ENCODE assay signal across 8 cellular contexts in the genomic region with DNA sequence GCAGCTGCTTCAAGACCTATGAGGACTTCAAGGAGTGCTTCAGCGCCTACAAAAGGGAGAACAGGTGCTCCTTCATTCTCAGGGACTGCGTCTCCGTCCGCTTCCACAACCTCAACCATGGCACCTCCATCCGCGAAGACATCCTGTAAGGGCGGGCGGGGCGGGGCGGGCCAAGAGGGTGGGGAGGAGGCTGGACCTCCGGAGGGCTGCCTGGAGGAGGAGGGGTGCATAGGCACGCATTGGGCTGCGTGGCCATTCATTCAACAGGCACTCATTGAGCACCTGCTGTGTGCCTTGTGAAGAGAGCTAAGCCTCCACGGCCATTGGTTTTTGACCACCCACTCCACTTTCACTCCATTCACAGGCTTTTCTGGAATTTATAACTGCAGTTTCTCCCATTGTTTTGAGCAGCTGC. TPM values are rescaled to one million over a fixed set of nuclear protein-coding genes. Genes with fewer than 3 reads are reported as not detected.
DNase-seq lines count a peak whose midpoint lies in the region; ATAC-seq, FAIRE-seq and TF ChIP-seq lines count a peak whose summit lies in the region.

No MANE protein-coding gene starts in this region.

- POLR2A ChIA-PET in HepG2 (lab: Yijun Ruan, JAX): interaction anchor here (0.5 to 7.6 kb wide), 13 partner anchors 12 to 85 kb away, joined by 3 to 85 read pairs (median 5); a partner anchor contains a TSS

- CTCF ChIA-PET in HepG2 (lab: Yijun Ruan, JAX; ENCODE audit: low intra/inter-chr PET ratio, low total read pairs): no interaction called here

- TF ChIP-seq EP300 in HepG2 (IDR thresholded peaks at IDR 0.05; ENCODE audit: low read depth in 2 of 2, low read length in 2 of 2) (no peak), HepG2 (CRISPR knock-in tag; IDR thresholded peaks at IDR 0.05; ENCODE audit: borderline replicate concordance) (no peak)

- peak overlapping the region; percentile 47; the same call in 1 of the 2 replicates for H3K27ac ChIP-seq in MM.1S (ENCODE audit: low read length)
- H3K27ac ChIP-seq in HepG2 (ENCODE audit: extremely low read length, insufficient read depth, low read length): peak overlapping the region; percentile 43
- peak overlapping the region; percentile 67 to 81 for H3K27ac ChIP-seq in thoracic aorta

- peak overlapping the region; percentile 62; the same call in 1 of the 2 replicates for H3K9ac ChIP-seq in MM.1S (ENCODE audit: low read length)
- H3K9ac ChIP-seq in HepG2 (ENCODE audit: insufficient read depth, low read depth, low read length): peak overlapping the region; percentile 80

- peaks cover 6% of the 10 kb centered on the region for H3K4me1 ChIP-seq in MM.1S (ENCODE audit: low read length)
- H3K4me1 ChIP-seq in HepG2 (ENCODE audit: insufficient read depth, low read length): peaks cover 59% of the 10 kb centered on the region
- peaks cover 28 to 40% of the 10 kb centered on the region in 2 donors for H3K4me1 ChIP-seq in thoracic aorta (ENCODE audit: control insufficient read depth in 1 of 2, low read depth in 2 of 2)

- DNase-seq in NCI-H1092 treated with DMSO at 0.1 percent for 48 hours (lab: John Stamatoyannopoulos, UW) (peak; percentile 58), NCI-H1092 (lab: John Stamatoyannopoulos, UW) (no peak), MM.1S (peak; percentile 43), astrocyte of the spinal cord (ENCODE audit: low read depth, low spot score) (no peak), HepG2 (ENCODE audit: low spot score) (no peak), thoracic aorta (ENCODE audit: low spot score) (no peak), DMS153 treated with DMSO at 0.1 percent for 48 hours (lab: John Stamatoyannopoulos, UW; ENCODE audit: unreplicated experiment) (no peak)

- no peak for FAIRE-seq in HepG2 (lab: Jason Lieb, UNC)

- H3K4me2 ChIP-seq in MM.1S (ENCODE audit: low read depth, low read length) (peak overlapping the region; percentile 89), HepG2 (ENCODE audit: low read depth, low read length) (peak overlapping the region; percentile 87)

- in situ Hi-C loops in astrocyte of the spinal cord (cut with HindIII; ENCODE audit: low sequenced_read_pairs) (no loop called here), HepG2 (cut with HindIII; ENCODE audit: extremely low pct_ligation_motif_present, low pct_unique_long_range_greater_than_20kb) (no loop called here)

- 49% methylated on average over 14 of the region's 14 CpGs for WGBS in HepG2 (ENCODE audit: low lambda C conversion rate)

- H3K4me3 ChIP-seq in MM.1S (ENCODE audit: low read length) (peak overlapping the region; percentile 92), astrocyte of the spinal cord (ENCODE audit: low read depth, low read length) (peak overlapping the region; percentile 79), HepG2 (replicated peaks in 1 of 3; ENCODE audit: insufficient read depth in 1 of 3, low read depth in 2 of 3, low read length in 3 of 3) (peak overlapping the region; percentile 78 to 91 (median 83)), thoracic aorta (peak overlapping the region; percentile 97)

- H3K79me2 ChIP-seq in MM.1S (ENCODE audit: low read length) (peaks cover 36% of the 10 kb centered on the region), HepG2 (ENCODE audit: insufficient read depth, low read length) (peaks cover 4% of the 10 kb centered on the region)

- intact Hi-C loops in HepG2 (cut with micrococcal nuclease; ENCODE audit: unreplicated experiment): loop anchor here (2.0 kb wide), 2 partner anchors 33 to 77 kb away; a partner anchor contains a TSS

- no TSS peak for BruUV-seq in HepG2 (replicated peaks; lab: Mats Ljungman, UMichigan)

- H3K9me3 ChIP-seq in MM.1S (replicated peaks; ENCODE audit: insufficient read depth, low read length) (no peaks in the 10 kb centered on the region), HepG2 (ENCODE audit: low read length) (no peaks in the 10 kb centered on the region), thoracic aorta (no peaks in the 10 kb centered on the region)

- no peaks in the 10 kb centered on the region for H4K20me1 ChIP-seq in MM.1S (ENCODE audit: insufficient read depth, low read length)
- H4K20me1 ChIP-seq in HepG2 (ENCODE audit: insufficient read depth, low read length): no peaks in the 10 kb centered on the region

- H3K27me3 ChIP-seq in MM.1S (replicated peaks; ENCODE audit: insufficient read depth, low read length): no peaks in the 10 kb centered on the region
- no peaks in the 10 kb centered on the region; a peak in 1 of 5 replicates for H3K27me3 ChIP-seq in HepG2 (ENCODE audit: control insufficient read depth in 1 of 2, insufficient read depth in 2 of 2, low read length in 2 of 2)
- H3K27me3 ChIP-seq in thoracic aorta (replicated peaks; ENCODE audit: insufficient read depth): no peaks in the 10 kb centered on the region

- ATAC-seq in GM21576 (IDR thresholded peaks at IDR 0.05; ENCODE audit: unreplicated experiment): peak; percentile 10
- ATAC-seq in HepG2: no peak
- no peak for ATAC-seq in thoracic aorta (ENCODE audit: insufficient number of reproducible peaks, low FRiP score, low read depth)

- H2AFZ ChIP-seq in MM.1S (ENCODE audit: low read length) (peak overlapping the region; percentile 96), HepG2 (ENCODE audit: low read length) (no peak overlapping the region)

- H3F3A ChIP-seq in MM.1S (ENCODE audit: insufficient read depth, low read length): no peaks in the 10 kb centered on the region

- no peaks in the 10 kb centered on the region for H3K9me2 ChIP-seq in MM.1S (replicated peaks; ENCODE audit: insufficient read depth, low read length)

- no peak for TF ChIP-seq POLR2A in HepG2 (IDR thresholded peaks at IDR 0.05; ENCODE audit: insufficient read depth in 1 of 2, low read depth in 2 of 2, low read length in 2 of 2)

- no peak for TF ChIP-seq CTCF in MM.1S (IDR thresholded peaks at IDR 0.05; ENCODE audit: low read length)
- no peak for TF ChIP-seq CTCF in astrocyte of the spinal cord (IDR thresholded peaks at IDR 0.05; ENCODE audit: low read depth, low read length)
- TF ChIP-seq CTCF in HepG2 (CRISPR knock-in tag; IDR thresholded peaks at IDR 0.05): no peak
- no peak for TF ChIP-seq CTCF in thoracic aorta (IDR thresholded peaks at IDR 0.05)

- TF ChIP-seq RAD21 in HepG2 (CRISPR knock-in tag; IDR thresholded peaks at IDR 0.05): no peak

- H3K36me3 ChIP-seq in MM.1S (replicated peaks; ENCODE audit: insufficient read depth, low read length) (no peaks in the 10 kb centered on the region), HepG2 (replicated peaks in 1 of 2; ENCODE audit: control insufficient read depth in 1 of 2, insufficient read depth in 2 of 2, low read length in 2 of 2) (no peaks in the 10 kb centered on the region), thoracic aorta (peaks cover 5% of the 10 kb centered on the region)

RNA-seq across cellular contexts. Expression of a gene that starts 0.4 kb away (rescaled TPM):
- total RNA-seq in HepG2 (2016; rRNA removed; fragmentation: Illumina TruSeq; extraction: Trizol): 5.8 and 7.3 TPM in 2 replicates
- total RNA-seq in HepG2 (2016; cell fraction: cytosol; rRNA removed; fragmentation: Illumina TruSeq; extraction: Trizol; ENCODE audit: low read depth): 0.81 and 1.2 TPM in 2 replicates
- 5.4 and 6.5 TPM in 2 replicates for total RNA-seq in HepG2 (2016; cell fraction: insoluble cytoplasmic fraction; rRNA removed; fragmentation: Illumina TruSeq; extraction: Trizol)
- 2.4 and 2.6 TPM in 2 replicates for total RNA-seq in HepG2 (2016; cell fraction: membrane; rRNA removed; fragmentation: Illumina TruSeq; extraction: Trizol)
- total RNA-seq in HepG2 (2016; cell fraction: nucleus; rRNA removed; fragmentation: Illumina TruSeq; extraction: Trizol): 3.2 and 3.8 TPM in 2 replicates
- 5.2 and 7.1 TPM in 2 replicates for polyA plus RNA-seq in HepG2 (2011; rRNA removed)
- polyA plus RNA-seq in HepG2 (2011; cell fraction: cytosol; rRNA removed): 5.2 and 6.1 TPM in 2 replicates
- polyA plus RNA-seq in HepG2 (2011; cell fraction: nucleus; rRNA removed): 3.7 and 5.1 TPM in 2 replicates
- polyA plus RNA-seq in HepG2 (2012): 3.8 and 4.3 TPM in 2 replicates
- 0.27 and 0.34 TPM in 2 replicates for polyA plus RNA-seq in HepG2 (2016; cell fraction: cytosol; fragmentation: Illumina TruSeq; extraction: Trizol; ENCODE audit: low read depth)
- 3.5 and 4.2 TPM in 2 replicates for polyA plus RNA-seq in HepG2 (2016; cell fraction: insoluble cytoplasmic fraction; fragmentation: Illumina TruSeq; extraction: Trizol; ENCODE audit: low read depth)
- 0.60 and 1.0 TPM in 2 replicates for polyA plus RNA-seq in HepG2 (2016; cell fraction: membrane; fragmentation: Illumina TruSeq; extraction: Trizol; ENCODE audit: low read depth)
- 4.9 and 5.3 TPM in 2 replicates for polyA plus RNA-seq in HepG2 (2016; cell fraction: nucleus; fragmentation: Illumina TruSeq; extraction: Trizol; ENCODE audit: insufficient read depth, low read depth)
- polyA minus RNA-seq in HepG2 (2011; rRNA and poly(A)+ RNA removed; ENCODE audit: low replicate concordance): 18.3 and 18.9 TPM in 2 replicates
- polyA minus RNA-seq in HepG2 (2011; cell fraction: cytosol; rRNA and poly(A)+ RNA removed): 6.0 and 8.8 TPM in 2 replicates
- 3.6 and 5.2 TPM in 2 replicates for polyA minus RNA-seq in HepG2 (2011; cell fraction: nucleus; rRNA and poly(A)+ RNA removed)
- 1 to 10 TPM; 3.0 to 6.1 TPM for total RNA-seq in thoracic aorta

RNA-seq across cellular contexts. Expression of a gene that starts 0.7 kb away (rescaled TPM):
- total RNA-seq in HepG2 (2016; rRNA removed; fragmentation: Illumina TruSeq; extraction: Trizol) (31.4 and 39.1 TPM in 2 replicates), thoracic aorta (10 to 100 TPM; 20.5 to 45.2 TPM)
- 13.6 and 16.0 TPM in 2 replicates for total RNA-seq in HepG2 (2016; cell fraction: cytosol; rRNA removed; fragmentation: Illumina TruSeq; extraction: Trizol; ENCODE audit: low read depth)
- total RNA-seq in HepG2 (2016; cell fraction: insoluble cytoplasmic fraction; rRNA removed; fragmentation: Illumina TruSeq; extraction: Trizol): 30.3 and 38.0 TPM in 2 replicates
- 19.0 and 20.4 TPM in 2 replicates for total RNA-seq in HepG2 (2016; cell fraction: membrane; rRNA removed; fragmentation: Illumina TruSeq; extraction: Trizol)
- 17.7 and 20.1 TPM in 2 replicates for total RNA-seq in HepG2 (2016; cell fraction: nucleus; rRNA removed; fragmentation: Illumina TruSeq; extraction: Trizol)
- polyA plus RNA-seq in HepG2 (2011; rRNA removed): 45.5 and 54.4 TPM in 2 replicates
- 50.4 and 73.4 TPM in 2 replicates for polyA plus RNA-seq in HepG2 (2011; cell fraction: cytosol; rRNA removed)
- 70.1 and 71.8 TPM in 2 replicates for polyA plus RNA-seq in HepG2 (2011; cell fraction: nucleus; rRNA removed)
- 16.3 and 20.3 TPM in 2 replicates for polyA plus RNA-seq in HepG2 (2012)
- polyA plus RNA-seq in HepG2 (2016; cell fraction: cytosol; fragmentation: Illumina TruSeq; extraction: Trizol; ENCODE audit: low read depth): 11.4 and 13.6 TPM in 2 replicates
- 33.1 and 35.2 TPM in 2 replicates for polyA plus RNA-seq in HepG2 (2016; cell fraction: insoluble cytoplasmic fraction; fragmentation: Illumina TruSeq; extraction: Trizol; ENCODE audit: low read depth)
- 13.3 and 16.5 TPM in 2 replicates for polyA plus RNA-seq in HepG2 (2016; cell fraction: membrane; fragmentation: Illumina TruSeq; extraction: Trizol; ENCODE audit: low read depth)
- polyA plus RNA-seq in HepG2 (2016; cell fraction: nucleus; fragmentation: Illumina TruSeq; extraction: Trizol; ENCODE audit: insufficient read depth, low read depth): 27.1 and 29.1 TPM in 2 replicates
- polyA minus RNA-seq in HepG2 (2011; rRNA and poly(A)+ RNA removed; ENCODE audit: low replicate concordance): 60.4 and 71.0 TPM in 2 replicates
- 13.3 and 13.7 TPM in 2 replicates for polyA minus RNA-seq in HepG2 (2011; cell fraction: cytosol; rRNA and poly(A)+ RNA removed)
- 30.1 and 36.4 TPM in 2 replicates for polyA minus RNA-seq in HepG2 (2011; cell fraction: nucleus; rRNA and poly(A)+ RNA removed)

RNA-seq across cellular contexts. Expression of a gene that starts 23.2 kb away (rescaled TPM):
- total RNA-seq in HepG2 (2016; rRNA removed; fragmentation: Illumina TruSeq; extraction: Trizol) (11.7 and 16.5 TPM in 2 replicates), thoracic aorta (1 to 10 TPM; 6.4 to 7.4 TPM)
- 3.2 and 3.6 TPM in 2 replicates for total RNA-seq in HepG2 (2016; cell fraction: cytosol; rRNA removed; fragmentation: Illumina TruSeq; extraction: Trizol; ENCODE audit: low read depth)
- 12.7 and 15.4 TPM in 2 replicates for total RNA-seq in HepG2 (2016; cell fraction: insoluble cytoplasmic fraction; rRNA removed; fragmentation: Illumina TruSeq; extraction: Trizol)
- 11.0 and 11.3 TPM in 2 replicates for total RNA-seq in HepG2 (2016; cell fraction: membrane; rRNA removed; fragmentation: Illumina TruSeq; extraction: Trizol)
- total RNA-seq in HepG2 (2016; cell fraction: nucleus; rRNA removed; fragmentation: Illumina TruSeq; extraction: Trizol): 5.7 and 7.6 TPM in 2 replicates
- polyA plus RNA-seq in HepG2 (2011; rRNA removed): 9.0 and 9.5 TPM in 2 replicates
- polyA plus RNA-seq in HepG2 (2011; cell fraction: cytosol; rRNA removed): 7.0 and 7.5 TPM in 2 replicates
- 12.5 and 14.3 TPM in 2 replicates for polyA plus RNA-seq in HepG2 (2011; cell fraction: nucleus; rRNA removed)
- polyA plus RNA-seq in HepG2 (2012): 10.5 and 11.2 TPM in 2 replicates
- 2.1 TPM in 2 replicates for polyA plus RNA-seq in HepG2 (2016; cell fraction: cytosol; fragmentation: Illumina TruSeq; extraction: Trizol; ENCODE audit: low read depth)
- 13.3 and 15.8 TPM in 2 replicates for polyA plus RNA-seq in HepG2 (2016; cell fraction: insoluble cytoplasmic fraction; fragmentation: Illumina TruSeq; extraction: Trizol; ENCODE audit: low read depth)
- 5.7 and 6.2 TPM in 2 replicates for polyA plus RNA-seq in HepG2 (2016; cell fraction: membrane; fragmentation: Illumina TruSeq; extraction: Trizol; ENCODE audit: low read depth)
- 12.4 and 13.9 TPM in 2 replicates for polyA plus RNA-seq in HepG2 (2016; cell fraction: nucleus; fragmentation: Illumina TruSeq; extraction: Trizol; ENCODE audit: insufficient read depth, low read depth)
- 41.6 and 51.8 TPM in 2 replicates for polyA minus RNA-seq in HepG2 (2011; rRNA and poly(A)+ RNA removed; ENCODE audit: low replicate concordance)
- polyA minus RNA-seq in HepG2 (2011; cell fraction: cytosol; rRNA and poly(A)+ RNA removed): 12.9 and 15.0 TPM in 2 replicates
- 10.4 and 12.7 TPM in 2 replicates for polyA minus RNA-seq in HepG2 (2011; cell fraction: nucleus; rRNA and poly(A)+ RNA removed)

RNA-seq across cellular contexts. Expression of a gene that starts 24.2 kb away (rescaled TPM):
- 9.3 and 12.8 TPM in 2 replicates for total RNA-seq in HepG2 (2016; rRNA removed; fragmentation: Illumina TruSeq; extraction: Trizol)
- total RNA-seq in HepG2 (2016; cell fraction: cytosol; rRNA removed; fragmentation: Illumina TruSeq; extraction: Trizol; ENCODE audit: low read depth): 3.2 and 4.1 TPM in 2 replicates
- 8.3 and 13.1 TPM in 2 replicates for total RNA-seq in HepG2 (2016; cell fraction: insoluble cytoplasmic fraction; rRNA removed; fragmentation: Illumina TruSeq; extraction: Trizol)
- total RNA-seq in HepG2 (2016; cell fraction: membrane; rRNA removed; fragmentation: Illumina TruSeq; extraction: Trizol): 8.2 and 11.5 TPM in 2 replicates
- 8.8 and 9.6 TPM in 2 replicates for total RNA-seq in HepG2 (2016; cell fraction: nucleus; rRNA removed; fragmentation: Illumina TruSeq; extraction: Trizol)
- polyA plus RNA-seq in HepG2 (2011; rRNA removed): 7.7 and 9.3 TPM in 2 replicates
- polyA plus RNA-seq in HepG2 (2011; cell fraction: cytosol; rRNA removed): 5.3 and 8.0 TPM in 2 replicates
- polyA plus RNA-seq in HepG2 (2011; cell fraction: nucleus; rRNA removed): 19.8 and 23.5 TPM in 2 replicates
- 2.8 and 3.5 TPM in 2 replicates for polyA plus RNA-seq in HepG2 (2012)
- polyA plus RNA-seq in HepG2 (2016; cell fraction: cytosol; fragmentation: Illumina TruSeq; extraction: Trizol; ENCODE audit: low read depth): 3.6 and 3.9 TPM in 2 replicates
- polyA plus RNA-seq in HepG2 (2016; cell fraction: insoluble cytoplasmic fraction; fragmentation: Illumina TruSeq; extraction: Trizol; ENCODE audit: low read depth): 9.9 and 11.5 TPM in 2 replicates
- 7.4 and 8.6 TPM in 2 replicates for polyA plus RNA-seq in HepG2 (2016; cell fraction: membrane; fragmentation: Illumina TruSeq; extraction: Trizol; ENCODE audit: low read depth)
- 12.4 and 16.9 TPM in 2 replicates for polyA plus RNA-seq in HepG2 (2016; cell fraction: nucleus; fragmentation: Illumina TruSeq; extraction: Trizol; ENCODE audit: insufficient read depth, low read depth)
- polyA minus RNA-seq in HepG2 (2011; rRNA and poly(A)+ RNA removed; ENCODE audit: low replicate concordance): 4.7 and 14.9 TPM in 2 replicates
- polyA minus RNA-seq in HepG2 (2011; cell fraction: cytosol; rRNA and poly(A)+ RNA removed): 5.2 and 5.3 TPM in 2 replicates
- polyA minus RNA-seq in HepG2 (2011; cell fraction: nucleus; rRNA and poly(A)+ RNA removed): 13.4 and 17.7 TPM in 2 replicates
- 100 to 1,000 TPM in 1 of 2 donors, 10 to 100 TPM in 1; 78.2 to 133 TPM for total RNA-seq in thoracic aorta

RNA-seq across cellular contexts. Expression of a gene that starts 29.6 kb away (rescaled TPM):
- 3.3 and 7.6 TPM in 2 replicates for total RNA-seq in HepG2 (2016; rRNA removed; fragmentation: Illumina TruSeq; extraction: Trizol)
- 0.35 and 0.40 TPM in 2 replicates for total RNA-seq in HepG2 (2016; cell fraction: cytosol; rRNA removed; fragmentation: Illumina TruSeq; extraction: Trizol; ENCODE audit: low read depth)
- 2.3 and 8.1 TPM in 2 replicates for total RNA-seq in HepG2 (2016; cell fraction: insoluble cytoplasmic fraction; rRNA removed; fragmentation: Illumina TruSeq; extraction: Trizol)
- 2.3 TPM in 2 replicates for total RNA-seq in HepG2 (2016; cell fraction: membrane; rRNA removed; fragmentation: Illumina TruSeq; extraction: Trizol)
- 13.0 and 19.1 TPM in 2 replicates for total RNA-seq in HepG2 (2016; cell fraction: nucleus; rRNA removed; fragmentation: Illumina TruSeq; extraction: Trizol)
- 4.8 and 8.9 TPM in 2 replicates for polyA plus RNA-seq in HepG2 (2011; rRNA removed)
- 1.8 and 3.7 TPM in 2 replicates for polyA plus RNA-seq in HepG2 (2011; cell fraction: cytosol; rRNA removed)
- 44.5 and 49.8 TPM in 2 replicates for polyA plus RNA-seq in HepG2 (2011; cell fraction: nucleus; rRNA removed)
- polyA plus RNA-seq in HepG2 (2012): 2.1 and 3.2 TPM in 2 replicates
- polyA plus RNA-seq in HepG2 (2016; cell fraction: cytosol; fragmentation: Illumina TruSeq; extraction: Trizol; ENCODE audit: low read depth): 0.34 and 0.51 TPM in 2 replicates
- 1.0 and 1.7 TPM in 2 replicates for polyA plus RNA-seq in HepG2 (2016; cell fraction: insoluble cytoplasmic fraction; fragmentation: Illumina TruSeq; extraction: Trizol; ENCODE audit: low read depth)
- polyA plus RNA-seq in HepG2 (2016; cell fraction: membrane; fragmentation: Illumina TruSeq; extraction: Trizol; ENCODE audit: low read depth): 0.37 and 1.7 TPM in 2 replicates
- 23.9 and 34.2 TPM in 2 replicates for polyA plus RNA-seq in HepG2 (2016; cell fraction: nucleus; fragmentation: Illumina TruSeq; extraction: Trizol; ENCODE audit: insufficient read depth, low read depth)
- polyA minus RNA-seq in HepG2 (2011; rRNA and poly(A)+ RNA removed; ENCODE audit: low replicate concordance): 3.0 and 7.4 TPM in 2 replicates
- polyA minus RNA-seq in HepG2 (2011; cell fraction: cytosol; rRNA and poly(A)+ RNA removed): 1.8 and 2.4 TPM in 2 replicates
- polyA minus RNA-seq in HepG2 (2011; cell fraction: nucleus; rRNA and poly(A)+ RNA removed): 19.0 and 20.9 TPM in 2 replicates
- total RNA-seq in thoracic aorta: 10 to 100 TPM; 16.6 to 16.7 TPM

Comparison
In these comparisons a context has a peak if more than half of its experiments do, and no peak if none do; other contexts are left out.
1. DNase-seq: peak in NCI-H1092 treated with DMSO at 0.1 percent for 48 hours (single experiment) and MM.1S (single experiment); none in NCI-H1092 (single experiment), astrocyte of the spinal cord (single experiment), HepG2 (single experiment), thoracic aorta (single experiment) and DMS153 treated with DMSO at 0.1 percent for 48 hours (single experiment).
2. Peak in every context shown above with its lines, with median percentiles within 50 percentile points of each other: H3K27ac ChIP-seq and H3K4me3 ChIP-seq.